ENCODE assay signal across 9 cellular contexts in the genomic region with DNA sequence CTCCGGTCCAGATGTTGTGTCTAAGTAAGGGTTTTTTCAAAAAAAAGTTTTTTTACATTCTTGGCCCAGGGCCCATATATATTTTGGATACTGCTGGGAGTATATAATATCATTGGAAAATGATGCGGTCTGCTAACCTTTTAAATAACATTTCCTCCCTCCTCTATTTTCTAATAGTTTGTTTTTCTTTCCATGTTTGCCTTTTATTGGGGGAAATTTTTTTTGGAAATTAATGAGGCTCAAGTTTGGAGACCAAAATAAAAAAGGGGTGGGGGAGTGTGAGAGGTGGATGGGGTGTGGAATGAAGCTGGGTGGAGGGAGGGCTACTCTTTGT. TPM values are rescaled to one million over a fixed set of nuclear protein-coding genes. Genes with fewer than 3 reads are reported as not detected.
DNase-seq lines count a peak whose midpoint lies in the region; TF ChIP-seq lines count a peak whose summit lies in the region.
"Had no signal": no experiment of that assay in that cellular context is flagged by ENCODE, and none has a peak within 500 bp of the region (broad histone marks: within the 10 kb centered on the region; RNA-seq: fewer than 3 reads in every experiment).

No MANE protein-coding gene starts in this region.

- peaks cover 40% of the 10 kb centered on the region for H3K4me1 ChIP-seq in BLaER1
- H3K4me1 ChIP-seq in OCI-LY3 (ENCODE audit: low read length), result peaks cover 24% of the 10 kb centered on the region
- peaks cover 9% of the 10 kb centered on the region for H3K4me1 ChIP-seq in osteoblast (ENCODE audit: insufficient read depth, low read length)

- H4K20me1 ChIP-seq in BLaER1 (peaks cover 15% of the 10 kb centered on the region; the same call in 1 of the 2 replicates), OCI-LY3 (ENCODE audit: insufficient read depth, low read length) (no peaks in the 10 kb centered on the region), osteoblast (ENCODE audit: insufficient read depth, low read length) (no peaks in the 10 kb centered on the region)

- H3K4me2 ChIP-seq in BLaER1 (peak overlapping the region; percentile 97), OCI-LY3 (ENCODE audit: low read length) (peak overlapping the region; percentile 93), osteoblast (ENCODE audit: insufficient read depth, low read length) (peak overlapping the region; percentile 61)

- TF ChIP-seq CTCF in OCI-LY3 (IDR thresholded peaks at IDR 0.05; ENCODE audit: low read depth, low read length) (no peak), endothelial cell (IDR thresholded peaks at IDR 0.05; ENCODE audit: unreplicated experiment) (no peak), osteoblast (IDR thresholded peaks at IDR 0.05; ENCODE audit: extremely low read depth, low read depth, low read length) (no peak)

- no peaks in the 10 kb centered on the region for H3K9me3 Mint-ChIP-seq in endothelial cell (ENCODE audit: unreplicated experiment)

- peaks cover 42% of the 10 kb centered on the region for H3K27me3 ChIP-seq in BLaER1
- H3K27me3 ChIP-seq in OCI-LY3 (ENCODE audit: low read depth, low read length), result peaks cover 25% of the 10 kb centered on the region
- peaks cover 30% of the 10 kb centered on the region for H3K27me3 ChIP-seq in osteoblast (ENCODE audit: insufficient read depth, low read length)

- no peaks in the 10 kb centered on the region for H3K36me3 Mint-ChIP-seq in endothelial cell (ENCODE audit: low read depth, unreplicated experiment)

- no peak overlapping the region for H2AFZ ChIP-seq in OCI-LY3 (ENCODE audit: low read depth, low read length)
- H2AFZ ChIP-seq in osteoblast (ENCODE audit: low read length), result no peak overlapping the region

- H3K4me1 Mint-ChIP-seq in endothelial cell (ENCODE audit: unreplicated experiment), result peaks cover 29% of the 10 kb centered on the region

- H3K27me3 Mint-ChIP-seq in endothelial cell (ENCODE audit: unreplicated experiment), result peaks cover 16% of the 10 kb centered on the region

- H3K27ac ChIP-seq in BLaER1 (no peak overlapping the region), OCI-LY3 (ENCODE audit: low read length) (no peak overlapping the region), osteoblast (ENCODE audit: low read depth, low read length) (no peak overlapping the region)

- no peaks in the 10 kb centered on the region for H3K36me3 ChIP-seq in BLaER1
- H3K36me3 ChIP-seq in OCI-LY3 (replicated peaks; ENCODE audit: low read depth, low read length), result no peaks in the 10 kb centered on the region
- H3K36me3 ChIP-seq in osteoblast (ENCODE audit: insufficient read depth, low read length), result no peaks in the 10 kb centered on the region

- H3K27ac Mint-ChIP-seq in endothelial cell (ENCODE audit: unreplicated experiment), result peak overlapping the region; percentile 43

- peak overlapping the region; percentile 62 for H3K4me3 Mint-ChIP-seq in endothelial cell (ENCODE audit: unreplicated experiment)

- no peaks in the 10 kb centered on the region for H3K9me3 ChIP-seq in BLaER1
- no peaks in the 10 kb centered on the region for H3K9me3 ChIP-seq in OCI-LY3 (ENCODE audit: insufficient read depth, low read length)
- no peaks in the 10 kb centered on the region for H3K9me3 ChIP-seq in osteoblast (ENCODE audit: low read depth, low read length)

- DNase-seq in endothelial cell (ENCODE audit: low spot score), result no peak
- no peak for DNase-seq in osteoblast (ENCODE audit: insufficient read length, low spot score, missing footprints)
- DNase-seq in NCI-H2081 (lab: John Stamatoyannopoulos, UW), result no peak
- DNase-seq in NCI-H524 (lab: John Stamatoyannopoulos, UW), result no peak
- no peak for DNase-seq in NAMALWA (ENCODE audit: low spot score)
- no peak for DNase-seq in SHP77 (lab: John Stamatoyannopoulos, UW)
- DNase-seq: activated effector memory CD4-positive, alpha-beta T cell treated with anti-CD3 and anti-CD28 coated beads, Interleukin-2, amount 50 U/mL, for 16 hours had no signal

- H3K9ac ChIP-seq in BLaER1 (no peak overlapping the region), OCI-LY3 (ENCODE audit: low read length) (peak overlapping the region; percentile 72)

- H3K79me2 ChIP-seq in OCI-LY3 (ENCODE audit: low read length) (no peaks in the 10 kb centered on the region), osteoblast (ENCODE audit: insufficient read depth, low read length) (no peaks in the 10 kb centered on the region)

- H3K4me3 ChIP-seq in BLaER1 (no peak overlapping the region), OCI-LY3 (ENCODE audit: low read length) (peak overlapping the region; percentile 81), osteoblast (ENCODE audit: insufficient read depth, low read length) (no peak overlapping the region)

RNA-seq across cellular contexts. Expression of gene FOXP4, which starts 42.8 kb away (rescaled TPM):
- 32.5 TPM for total RNA-seq in endothelial cell (ENCODE audit: unreplicated experiment)
- total RNA-seq in osteoblast, result 2.9 and 3.3 TPM in 2 replicates
